ENCODE assay signal across 7 cellular contexts in the genomic region with DNA sequence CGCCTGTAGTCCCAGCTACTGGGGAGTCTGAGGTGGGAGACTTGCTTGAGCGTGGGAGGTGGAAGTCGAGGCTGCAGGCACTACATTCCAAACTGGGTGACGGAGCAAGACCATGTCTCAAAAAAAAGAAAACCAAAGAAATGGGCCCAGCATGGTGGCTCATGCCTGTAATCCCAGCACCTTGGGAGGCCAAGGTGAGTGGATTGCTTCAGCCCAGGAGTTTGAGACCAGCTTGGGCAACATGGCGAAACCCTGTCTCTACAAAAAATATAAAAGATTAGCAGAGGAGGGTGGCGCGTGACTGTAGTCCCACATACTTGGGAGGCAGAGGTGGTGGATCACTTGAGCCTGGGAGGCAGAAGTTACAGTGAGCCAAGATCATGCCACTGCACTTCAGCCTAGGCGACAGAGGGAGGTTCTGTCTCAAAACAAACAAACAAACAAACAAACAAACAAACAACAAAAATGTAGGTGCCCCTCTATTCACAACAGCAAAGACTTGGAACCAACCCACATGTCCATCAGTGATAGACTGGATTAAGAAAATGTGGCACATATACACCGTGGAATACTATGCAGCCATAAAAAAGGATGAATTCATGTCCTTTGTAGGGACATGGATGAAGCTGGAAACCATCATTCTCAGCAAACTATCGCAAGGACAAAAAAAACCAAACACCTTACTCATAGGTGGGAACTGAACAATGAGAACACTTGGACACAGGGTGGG. TPM values are rescaled to one million over a fixed set of nuclear protein-coding genes. Genes with fewer than 3 reads are reported as not detected.
DNase-seq lines count a peak whose midpoint lies in the region; ATAC-seq and TF ChIP-seq lines count a peak whose summit lies in the region.
"Not testable (repeated sequence)": the region's sequence is repeated elsewhere in the genome, so short reads cannot be mapped to it uniquely, and the experiment has no call there.

No MANE protein-coding gene starts in this region.

- peak overlapping the region; percentile 63 for H3K27ac Mint-ChIP-seq in Caco-2 (ENCODE audit: unreplicated experiment)
- H3K27ac Mint-ChIP-seq in T-helper 1 cell treated with Interleukin-12 subunit alpha and Interleukin-12 subunit beta and Interleukin-4 antibody, amounts not matched to agents 30 μg/mL and 1 μg/mL, for 36 hours = peak overlapping the region; percentile 77
- peak overlapping the region; percentile 22 for H3K27ac Mint-ChIP-seq in activated T-cell treated with anti-CD3 and anti-CD28 coated beads, Interleukin-2, amount 50 U/mL, for 24 hours
- H3K27ac Mint-ChIP-seq in naive thymus-derived CD8-positive, alpha-beta T cell = peak overlapping the region; percentile 77 to 92 (median 86)
- peak overlapping the region; percentile 70 for H3K27ac Mint-ChIP-seq in stimulated activated naive CD8-positive, alpha-beta T cell treated with anti-CD3 and anti-CD28 coated beads, Interleukin-15, Interleukin-2, amounts not matched to agents 100 ng/mL and 50 ng/mL, for 24 hours

- not testable (repeated sequence) for H3K27me3 ChIP-seq in Caco-2 (replicated peaks; ENCODE audit: control insufficient read depth, insufficient read depth, low read length); OCI-LY1 (ENCODE audit: insufficient read depth, low read length)

- CTCF ChIA-PET in Caco-2 (lab: Charles Lee) = not testable (repeated sequence)

- H3K27ac ChIP-seq in OCI-LY1 (ENCODE audit: low read depth, low read length, poor library complexity, severe bottlenecking) (peak overlapping the region; percentile 88), epithelial cell of prostate (peak overlapping the region; percentile 65)

- H3K4me2 ChIP-seq in OCI-LY1 (ENCODE audit: low read length) = peak overlapping the region; percentile 8; the same call in 1 of the 2 replicates

- not testable (repeated sequence) for H3F3A ChIP-seq in OCI-LY1 (ENCODE audit: insufficient read depth, low read length)

- H3K79me2 ChIP-seq in OCI-LY1 (ENCODE audit: insufficient read depth, low read length) = not testable (repeated sequence)

- not testable (repeated sequence) for H2AFZ ChIP-seq in OCI-LY1 (ENCODE audit: low read length)

- H3K9ac ChIP-seq in OCI-LY1 (ENCODE audit: low read length) = peak overlapping the region; percentile 27; the same call in 1 of the 2 replicates

- BruUV-seq in Caco-2 (replicated peaks; lab: Mats Ljungman, UMichigan) = not testable (repeated sequence)

- not testable (repeated sequence) for H3K27me3 Mint-ChIP-seq in Caco-2 (ENCODE audit: insufficient read depth, unreplicated experiment); activated T-cell treated with anti-CD3 and anti-CD28 coated beads, Interleukin-2, amount 50 U/mL, for 24 hours; naive thymus-derived CD8-positive, alpha-beta T cell; stimulated activated naive CD8-positive, alpha-beta T cell treated with anti-CD3 and anti-CD28 coated beads, Interleukin-15, Interleukin-2, amounts not matched to agents 100 ng/mL and 50 ng/mL, for 24 hours
- peaks cover 12% of the 10 kb centered on the region for H3K27me3 Mint-ChIP-seq in T-helper 1 cell treated with Interleukin-12 subunit alpha and Interleukin-12 subunit beta and Interleukin-4 antibody, amounts not matched to agents 30 μg/mL and 1 μg/mL, for 36 hours (ENCODE audit: low read depth)

- H3K9me2 ChIP-seq in OCI-LY1 (ENCODE audit: low read depth, low read length) = not testable (repeated sequence)

- peaks cover 31% of the 10 kb centered on the region for H3K4me1 Mint-ChIP-seq in Caco-2 (ENCODE audit: low read depth, unreplicated experiment)
- H3K4me1 Mint-ChIP-seq in T-helper 1 cell treated with Interleukin-12 subunit alpha and Interleukin-12 subunit beta and Interleukin-4 antibody, amounts not matched to agents 30 μg/mL and 1 μg/mL, for 36 hours (ENCODE audit: low read depth) = peaks cover 53% of the 10 kb centered on the region
- peaks cover 72% of the 10 kb centered on the region for H3K4me1 Mint-ChIP-seq in activated T-cell treated with anti-CD3 and anti-CD28 coated beads, Interleukin-2, amount 50 U/mL, for 24 hours (ENCODE audit: low read depth)
- peaks cover 47 to 94% (median 83%) of the 10 kb centered on the region in 4 donors for H3K4me1 Mint-ChIP-seq in naive thymus-derived CD8-positive, alpha-beta T cell
- peaks cover 73% of the 10 kb centered on the region for H3K4me1 Mint-ChIP-seq in stimulated activated naive CD8-positive, alpha-beta T cell treated with anti-CD3 and anti-CD28 coated beads, Interleukin-15, Interleukin-2, amounts not matched to agents 100 ng/mL and 50 ng/mL, for 24 hours (ENCODE audit: low read depth)

- not testable (repeated sequence) for H3K4me3 ChIP-seq in Caco-2 (ENCODE audit: low read depth, low read length); OCI-LY1 (ENCODE audit: low read depth, low read length, poor library complexity, severe bottlenecking)

- not testable (repeated sequence) for DNase-seq in Caco-2; activated T-cell treated with anti-CD3 and anti-CD28 coated beads, Interleukin-2, amount 50 U/mL, for 24 hours; epithelial cell of prostate (ENCODE audit: low read depth, low spot score); naive thymus-derived CD8-positive, alpha-beta T cell

- TF ChIP-seq CTCF in Caco-2 (IDR thresholded peaks at IDR 0.05; ENCODE audit: insufficient read depth in 1 of 2, low read depth in 1 of 2, low read length in 1 of 2, severe bottlenecking in 1 of 2, unreplicated experiment in 1 of 2); OCI-LY1 (IDR thresholded peaks at IDR 0.05; ENCODE audit: low read length): not testable (repeated sequence)

- H4K20me1 ChIP-seq in OCI-LY1 (ENCODE audit: insufficient read depth, low read length) = not testable (repeated sequence)

- not testable (repeated sequence) for ATAC-seq in naive thymus-derived CD8-positive, alpha-beta T cell

- intact Hi-C loops in Caco-2 (cut with micrococcal nuclease; ENCODE audit: unreplicated experiment) = not testable (repeated sequence)

- not testable (repeated sequence) for H3K36me3 Mint-ChIP-seq in Caco-2 (ENCODE audit: insufficient read depth, unreplicated experiment); T-helper 1 cell treated with Interleukin-12 subunit alpha and Interleukin-12 subunit beta and Interleukin-4 antibody, amounts not matched to agents 30 μg/mL and 1 μg/mL, for 36 hours (ENCODE audit: low read depth); activated T-cell treated with anti-CD3 and anti-CD28 coated beads, Interleukin-2, amount 50 U/mL, for 24 hours (ENCODE audit: low read depth); naive thymus-derived CD8-positive, alpha-beta T cell; stimulated activated naive CD8-positive, alpha-beta T cell treated with anti-CD3 and anti-CD28 coated beads, Interleukin-15, Interleukin-2, amounts not matched to agents 100 ng/mL and 50 ng/mL, for 24 hours (ENCODE audit: low read depth)

- POLR2A ChIA-PET in Caco-2 (lab: Charles Lee) = not testable (repeated sequence)
- POLR2A ChIA-PET in naive thymus-derived CD8-positive, alpha-beta T cell (lab: Charles Lee) = interaction anchor here (0.6 to 11.7 kb wide), 4 partner anchors 13 to 41 kb away, joined by 3 to 590 read pairs (median 236); partner anchors contain the start of gene NUAK2

- not testable (repeated sequence) for H3K36me3 ChIP-seq in Caco-2 (ENCODE audit: control insufficient read depth, insufficient read depth, low read length); OCI-LY1 (ENCODE audit: insufficient read depth, low read length)

- H3K4me1 ChIP-seq in Caco-2 (peaks cover 30% of the 10 kb centered on the region), OCI-LY1 (ENCODE audit: insufficient read depth, low read length, severe bottlenecking) (peaks cover 66% of the 10 kb centered on the region)

- not testable (repeated sequence) for H3K9me3 ChIP-seq in Caco-2; OCI-LY1 (ENCODE audit: low read length)

- H3K9me3 Mint-ChIP-seq in Caco-2 (ENCODE audit: unreplicated experiment); T-helper 1 cell treated with Interleukin-12 subunit alpha and Interleukin-12 subunit beta and Interleukin-4 antibody, amounts not matched to agents 30 μg/mL and 1 μg/mL, for 36 hours; activated T-cell treated with anti-CD3 and anti-CD28 coated beads, Interleukin-2, amount 50 U/mL, for 24 hours; naive thymus-derived CD8-positive, alpha-beta T cell; stimulated activated naive CD8-positive, alpha-beta T cell treated with anti-CD3 and anti-CD28 coated beads, Interleukin-15, Interleukin-2, amounts not matched to agents 100 ng/mL and 50 ng/mL, for 24 hours: not testable (repeated sequence)

- not testable (repeated sequence) for H3K4me3 Mint-ChIP-seq in Caco-2 (ENCODE audit: unreplicated experiment); T-helper 1 cell treated with Interleukin-12 subunit alpha and Interleukin-12 subunit beta and Interleukin-4 antibody, amounts not matched to agents 30 μg/mL and 1 μg/mL, for 36 hours; activated T-cell treated with anti-CD3 and anti-CD28 coated beads, Interleukin-2, amount 50 U/mL, for 24 hours; stimulated activated naive CD8-positive, alpha-beta T cell treated with anti-CD3 and anti-CD28 coated beads, Interleukin-15, Interleukin-2, amounts not matched to agents 100 ng/mL and 50 ng/mL, for 24 hours
- peak overlapping the region in 8 of 10 donors; percentile 11 to 73 (median 64) for H3K4me3 Mint-ChIP-seq in naive thymus-derived CD8-positive, alpha-beta T cell

RNA-seq across cellular contexts. Expression of gene NUAK2, which starts 40.7 kb away (rescaled TPM):
- 25.7 and 27.0 TPM in 2 replicates for total RNA-seq in Caco-2 (2022)
- total RNA-seq in naive thymus-derived CD8-positive, alpha-beta T cell = 10 to 100 TPM; 46.9 to 47.9 TPM
- polyA plus RNA-seq in naive thymus-derived CD8-positive, alpha-beta T cell = 10 to 100 TPM; 14.3 to 73.6 (median 34.0) TPM

RNA-seq across cellular contexts. Expression of gene TMCC2, which starts 53.1 kb away (rescaled TPM):
- total RNA-seq in Caco-2 (2022) = 0.60 and 0.91 TPM in 2 replicates
- 1 to 10 TPM; 3.9 to 4.7 TPM for total RNA-seq in naive thymus-derived CD8-positive, alpha-beta T cell
- polyA plus RNA-seq in naive thymus-derived CD8-positive, alpha-beta T cell = 1 to 10 TPM in 1 of 3 donors, under 1 TPM in 2; 0.37 to 2.0 (median 0.40) TPM

Comparison
In these comparisons a context has a peak if more than half of its experiments do, and no peak if none do; other contexts are left out.
1. H3K27ac Mint-ChIP-seq: peak in every context shown above with its lines; median percentile 86 in naive thymus-derived CD8-positive, alpha-beta T cell; 77 in T-helper 1 cell treated with Interleukin-12 subunit alpha and Interleukin-12 subunit beta and Interleukin-4 antibody, amounts not matched to agents 30 μg/mL and 1 μg/mL, for 36 hours; 70 in stimulated activated naive CD8-positive, alpha-beta T cell treated with anti-CD3 and anti-CD28 coated beads, Interleukin-15, Interleukin-2, amounts not matched to agents 100 ng/mL and 50 ng/mL, for 24 hours; 63 in Caco-2; 22 in activated T-cell treated with anti-CD3 and anti-CD28 coated beads, Interleukin-2, amount 50 U/mL, for 24 hours.